25 cellular contexts compared by ENCODE assay signal in genomic region chr6:106869203-106869602, GRCh38.
"Had no signal": no experiment of that assay in that cellular context is flagged by ENCODE, and none has a peak within 500 bp of the region (broad histone marks: within the 10 kb centered on the region; RNA-seq: fewer than 3 reads in every experiment).

No MANE protein-coding gene starts in this region.

- H3K4me1 ChIP-seq: esophagus muscularis mucosa, gastrocnemius medialis, prostate gland, right atrium auricular region, tibial artery, vagina had no signal

- H3K9me3 Mint-ChIP-seq: activated naive CD4-positive, alpha-beta T cell treated with anti-CD3 and anti-CD28 coated beads, Interleukin-2, amount 50 U/mL, for 24 hours; natural killer cell treated with Interleukin-12 subunit alpha and Interleukin-12 subunit beta and Interleukin-15 and Interleukin-18, amount 100 ng/mL, for 72 hours had no signal

- DNase-seq: activated CD4-positive, alpha-beta T cell treated with anti-CD3 and anti-CD28 coated beads, Interleukin-2, amount 50 U/mL, for 1 hour; activated CD8-positive, alpha-beta T cell treated with anti-CD3 and anti-CD28 coated beads, Interleukin-2, amount 10 ng/mL, durations not matched to agents 7 days and 5 days; activated gamma-delta T cell treated with Interleukin-2 at 50 U/mL for 16 hours; aorta; central memory CD4-positive, alpha-beta T cell; effector memory CD4-positive, alpha-beta T cell; gastrocnemius medialis; head of caudate nucleus; islet precursor cell; ovary; stimulated activated CD4-positive, alpha-beta T cell treated with anti-CD3 and anti-CD28 coated beads, Interleukin-12 subunit alpha, Interleukin-12 subunit beta, amount 100 ng/mL, for 4 hours; stimulated activated CD4-positive, alpha-beta T cell treated with anti-CD3 and anti-CD28 coated beads, Interleukin-4, amount 100 ng/mL, for 4 hours; stimulated activated naive CD8-positive, alpha-beta T cell treated with anti-CD3 and anti-CD28 coated beads, Interleukin-15, amount 100 ng/mL, for 72 hours; tibial artery had no signal

- H3K9me3 ChIP-seq: esophagus muscularis mucosa, gastrocnemius medialis, neutrophil, ovary, prostate gland, tibial artery, vagina had no signal

- H3K27me3 ChIP-seq: brain microvascular endothelial cell, esophagus muscularis mucosa, gastrocnemius medialis, neutrophil, ovary, right atrium auricular region, tibial artery, vagina had no signal

- H3K4me3 Mint-ChIP-seq: activated CD8-positive, alpha-beta T cell treated with anti-CD3 and anti-CD28 coated beads, Interleukin-2, amount 10 ng/mL, durations not matched to agents 7 days and 5 days; activated naive CD4-positive, alpha-beta T cell treated with anti-CD3 and anti-CD28 coated beads, Interleukin-2, amount 50 U/mL, for 24 hours; natural killer cell treated with Interleukin-12 subunit alpha and Interleukin-12 subunit beta and Interleukin-15 and Interleukin-18, amount 100 ng/mL, for 72 hours; stimulated activated naive CD8-positive, alpha-beta T cell treated with anti-CD3 and anti-CD28 coated beads, Interleukin-15, amount 100 ng/mL, for 72 hours had no signal

- H3K27ac ChIP-seq: brain microvascular endothelial cell, esophagus muscularis mucosa, gastrocnemius medialis, neutrophil, ovary, prostate gland, right atrium auricular region, tibial artery, vagina, VCaP had no signal

- H3K27ac Mint-ChIP-seq: activated CD8-positive, alpha-beta T cell treated with anti-CD3 and anti-CD28 coated beads, Interleukin-2, amount 10 ng/mL, durations not matched to agents 7 days and 5 days; activated naive CD4-positive, alpha-beta T cell treated with anti-CD3 and anti-CD28 coated beads, Interleukin-2, amount 50 U/mL, for 24 hours; natural killer cell treated with Interleukin-12 subunit alpha and Interleukin-12 subunit beta and Interleukin-15 and Interleukin-18, amount 100 ng/mL, for 72 hours; stimulated activated naive CD8-positive, alpha-beta T cell treated with anti-CD3 and anti-CD28 coated beads, Interleukin-15, amount 100 ng/mL, for 72 hours had no signal

- FAIRE-seq: endothelial cell of umbilical vein had no signal

- H3K4me3 ChIP-seq: esophagus muscularis mucosa, gastrocnemius medialis, lung, ovary, prostate gland, right atrium auricular region, tibial artery, vagina had no signal

- H3K36me3 ChIP-seq: brain microvascular endothelial cell, esophagus muscularis mucosa, gastrocnemius medialis, neutrophil, ovary, prostate gland, right atrium auricular region, tibial artery, vagina had no signal

- H3K36me3 Mint-ChIP-seq: activated naive CD4-positive, alpha-beta T cell treated with anti-CD3 and anti-CD28 coated beads, Interleukin-2, amount 50 U/mL, for 24 hours; natural killer cell treated with Interleukin-12 subunit alpha and Interleukin-12 subunit beta and Interleukin-15 and Interleukin-18, amount 100 ng/mL, for 72 hours had no signal

- H3K27me3 Mint-ChIP-seq: activated naive CD4-positive, alpha-beta T cell treated with anti-CD3 and anti-CD28 coated beads, Interleukin-2, amount 50 U/mL, for 24 hours; stimulated activated naive CD8-positive, alpha-beta T cell treated with anti-CD3 and anti-CD28 coated beads, Interleukin-15, amount 100 ng/mL, for 72 hours had no signal

- H3K4me1 Mint-ChIP-seq: activated naive CD4-positive, alpha-beta T cell treated with anti-CD3 and anti-CD28 coated beads, Interleukin-2, amount 50 U/mL, for 24 hours; stimulated activated naive CD8-positive, alpha-beta T cell treated with anti-CD3 and anti-CD28 coated beads, Interleukin-15, amount 100 ng/mL, for 72 hours had no signal
